In genomic region chr10:80233871-80234270, GRCh38 we compare ENCODE assay signal across 2 cellular contexts. TPM values are rescaled to one million over a fixed set of nuclear protein-coding genes. Genes with fewer than 3 reads are reported as not detected.
"Had no signal": no experiment of that assay in that cellular context is flagged by ENCODE, and none has a peak within 500 bp of the region (broad histone marks: within the 10 kb centered on the region; RNA-seq: fewer than 3 reads in every experiment).

No MANE protein-coding gene starts in this region.

RNA-seq across cellular contexts. Expression of gene MAT1A, which starts 55.6 kb away (rescaled TPM):
- total RNA-seq: LHCN-M2, M059J had no signal
